In the genomic region with DNA sequence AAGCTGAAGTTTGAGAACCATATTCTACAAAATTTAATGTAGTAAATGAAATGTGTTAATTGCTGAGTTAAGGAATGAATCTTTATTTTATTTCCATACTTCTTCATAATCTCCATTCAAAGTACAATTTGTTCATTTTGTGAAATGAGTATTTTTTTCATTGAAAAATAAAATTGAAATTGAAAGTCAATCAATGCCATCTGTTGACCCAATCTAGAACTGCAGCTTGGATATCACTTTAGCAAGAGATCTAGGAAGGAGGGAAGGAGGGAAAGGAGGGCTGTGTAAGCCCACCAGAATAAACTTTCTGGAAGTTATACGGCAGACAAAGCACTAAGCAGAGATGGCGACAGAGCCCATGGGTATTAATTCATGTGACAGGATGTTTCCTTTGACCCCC, we compare ENCODE assay signal across 8 cellular contexts.
DNase-seq lines count a peak whose midpoint lies in the region; FAIRE-seq and TF ChIP-seq lines count a peak whose summit lies in the region.

No MANE protein-coding gene starts in this region.

- DNase-seq in A673 (ENCODE audit: low spot score) (peak; percentile 7), GM10266 (ENCODE audit: extremely low spot score) (no peak), iris pigment epithelial cell (ENCODE audit: low read depth) (peak; percentile 17), ovary (no peak), SHP77 (lab: John Stamatoyannopoulos, UW) (no peak), NCI-H446 treated with DMSO at 0.1 percent for 48 hours (lab: John Stamatoyannopoulos, UW) (no peak)
- DNase-seq in stimulated activated naive CD4-positive, alpha-beta T cell treated with Interleukin-2 at 50 U/mL for 16 hours (lab: John Stamatoyannopoulos, UW) = no peak

- no peak for TF ChIP-seq POLR2A in ovary (IDR thresholded peaks at IDR 0.05)

- POLR2A ChIA-PET in A673 (lab: Charles Lee; ENCODE audit: low non-redundant PET) = no interaction called here

- H3K9me3 ChIP-seq in A673 (ENCODE audit: low read depth, low read length, poor library complexity, severe bottlenecking) (no peaks in the 10 kb centered on the region), ovary (no peaks in the 10 kb centered on the region)

- intact Hi-C loops in A673 (cut with micrococcal nuclease; ENCODE audit: unreplicated experiment) (no loop called here), ovary (cut with DNase I) (loop anchor here in 2 of 4 donors (5.0 to 10.0 kb wide), 2 partner anchors 209 to 391 kb away; no protein-coding TSS in a partner anchor)

- TF ChIP-seq EP300 in ovary (IDR thresholded peaks at IDR 0.05) = no peak

- CTCF ChIA-PET in A673 (lab: Charles Lee) = interaction anchor here (0.9 kb wide), 1 partner anchor 1391 kb away, joined by 3 read pairs; no protein-coding TSS in a partner anchor

- H3K4me1 ChIP-seq in A673 (ENCODE audit: insufficient read depth, low read length, poor library complexity, severe bottlenecking) = no peaks in the 10 kb centered on the region
- peaks cover 2% of the 10 kb centered on the region for H3K4me1 ChIP-seq in ovary (ENCODE audit: insufficient read depth)

- H3K27me3 ChIP-seq in A673 (replicated peaks; ENCODE audit: insufficient read depth, low read depth, low read length, poor library complexity) = no peaks in the 10 kb centered on the region
- H3K27me3 ChIP-seq in ovary = no peaks in the 10 kb centered on the region

- no peak overlapping the region for H3K4me3 ChIP-seq in A673 (ENCODE audit: low read depth, low read length, poor library complexity, severe bottlenecking)
- H3K4me3 ChIP-seq in ovary = no peak overlapping the region

- 23 to 30% (median 27%) methylated on average over 2 of the region's 2 CpGs for WGBS in ovary, 3 donors

- BruUV-seq in A673 (replicated peaks; lab: Mats Ljungman, UMichigan) = no TSS peak

- peak; percentile 54 for TF ChIP-seq CTCF in A673 (conservative IDR thresholded peaks at IDR 0.05; ENCODE audit: low read depth, low read length)
- peak; percentile 44 for TF ChIP-seq CTCF in GM10266 (IDR thresholded peaks at IDR 0.05; ENCODE audit: control insufficient read depth, insufficient read depth, low read depth, missing control alignments)
- peak in 1 of 3 donors; percentile 21 for TF ChIP-seq CTCF in ovary (IDR thresholded peaks at IDR 0.05)

- FAIRE-seq in TTC549 (lab: Jason Lieb, UNC) = peak; percentile 69

- H3K27ac ChIP-seq in A673 (ENCODE audit: low read depth, low read length, poor library complexity, severe bottlenecking) = no peak overlapping the region
- no peak overlapping the region for H3K27ac ChIP-seq in ovary

- H3K36me3 ChIP-seq in A673 (ENCODE audit: insufficient read depth, low read length, poor library complexity, severe bottlenecking) (no peaks in the 10 kb centered on the region), ovary (no peaks in the 10 kb centered on the region)

Comparison
In these comparisons a context has a peak if more than half of its experiments do, and no peak if none do; other contexts are left out.
1. DNase-seq: peak in A673 (single experiment) and iris pigment epithelial cell (single experiment); none in GM10266 (single experiment), ovary (0 of 5), SHP77 (0 of 2), NCI-H446 treated with DMSO at 0.1 percent for 48 hours (single experiment) and stimulated activated naive CD4-positive, alpha-beta T cell treated with Interleukin-2 at 50 U/mL for 16 hours (single experiment).